ENCODE assay signal across 31 cellular contexts in genomic region chr2:121010998-121011397, GRCh38.
DNase-seq lines count a peak whose midpoint lies in the region; ATAC-seq, FAIRE-seq and TF ChIP-seq lines count a peak whose summit lies in the region.
"Had no signal": no experiment of that assay in that cellular context is flagged by ENCODE, and none has a peak within 500 bp of the region (broad histone marks: within the 10 kb centered on the region; RNA-seq: fewer than 3 reads in every experiment).

No MANE protein-coding gene starts in this region.

- TF ChIP-seq CTCF in A549 (IDR thresholded peaks at IDR 0.05) = no peak
- no peak for TF ChIP-seq CTCF in HEK293 (tag by site-specific recombination; IDR thresholded peaks at IDR 0.05)

- H3K9me3 ChIP-seq in A549 (peaks cover 53% of the 10 kb centered on the region), HEK293 (ENCODE audit: control insufficient read depth, insufficient read depth, low read depth, low read length) (no peaks in the 10 kb centered on the region)
- H3K9me3 ChIP-seq: BE2C had no signal

- no peaks in the 10 kb centered on the region for H3K36me3 Mint-ChIP-seq in activated CD4-positive, alpha-beta memory T cell treated with anti-CD3 and anti-CD28 coated beads, Interleukin-2, amount 10 ng/mL, durations not matched to agents 7 days and 5 days (ENCODE audit: low read depth)
- H3K36me3 Mint-ChIP-seq: CD14-positive monocyte; CD4-positive, alpha-beta memory T cell; CD4-positive, CD25-positive, alpha-beta regulatory T cell; CD8-positive, alpha-beta memory T cell; CD8-positive, alpha-beta T cell had no signal

- no peak for TF ChIP-seq EP300 in A549 (IDR thresholded peaks at IDR 0.05)

- H3K27ac ChIP-seq in A549 = no peak overlapping the region
- no peak overlapping the region for H3K27ac ChIP-seq in HEK293 (ENCODE audit: extremely low read depth, low read depth, low read length)
- H3K27ac ChIP-seq: 22Rv1; BLaER1; BLaER1 treated with 17β-estradiol and CSF1 and Interleukin-3, amounts not matched to agents 10 nM and 100 nM; C4-2B had no signal

- FAIRE-seq in A549 (lab: Jason Lieb, UNC) = peak; percentile 56
- FAIRE-seq: D721Med had no signal

- no peak for ATAC-seq in A549
- ATAC-seq: CD8-positive, alpha-beta T cell had no signal

- H3K27me3 Mint-ChIP-seq in activated CD4-positive, alpha-beta memory T cell treated with anti-CD3 and anti-CD28 coated beads, Interleukin-2, amount 10 ng/mL, durations not matched to agents 7 days and 5 days = peaks cover 11% of the 10 kb centered on the region
- H3K27me3 Mint-ChIP-seq: CD4-positive, CD25-positive, alpha-beta regulatory T cell had no signal

- no peak overlapping the region for H3K4me3 Mint-ChIP-seq in activated CD4-positive, alpha-beta memory T cell treated with anti-CD3 and anti-CD28 coated beads, Interleukin-2, amount 10 ng/mL, durations not matched to agents 7 days and 5 days
- H3K4me3 Mint-ChIP-seq: B cell; CD14-positive monocyte; CD4-positive, alpha-beta memory T cell; CD4-positive, alpha-beta T cell; CD4-positive, CD25-positive, alpha-beta regulatory T cell; CD8-positive, alpha-beta memory T cell; CD8-positive, alpha-beta T cell had no signal

- H3K36me3 ChIP-seq in HEK293 (ENCODE audit: control insufficient read depth in 2 of 2, insufficient read depth in 1 of 2, low read length in 2 of 2) = no peaks in the 10 kb centered on the region
- H3K36me3 ChIP-seq: BE2C; BLaER1; BLaER1 treated with 17β-estradiol and CSF1 and Interleukin-3, amounts not matched to agents 10 nM and 100 nM had no signal

- no peak for DNase-seq in A549 (ENCODE audit: low read depth in 1 of 2, low spot score in 1 of 2)
- no peak for DNase-seq in activated CD4-positive, alpha-beta memory T cell treated with anti-CD3 and anti-CD28 coated beads, Interleukin-2, amount 10 ng/mL, durations not matched to agents 7 days and 5 days
- DNase-seq in activated effector memory CD4-positive, alpha-beta T cell treated with anti-CD3 and anti-CD28 coated beads, Interleukin-2, amount 50 U/mL, for 16 hours = no peak
- DNase-seq: 8988T; ACHN; AML-193; BE2C; C1 segment of cervical spinal cord; Caco-2; Calu3; CD4-positive, alpha-beta memory T cell; CD4-positive, alpha-beta T cell; CD4-positive, CD25-positive, alpha-beta regulatory T cell; CD8-positive, alpha-beta memory T cell; CD8-positive, alpha-beta T cell; COR-L47; DMS 273 treated with DMSO at 0.1 percent for 48 hours; DMS153; DMS53; DMS79; DMS79 treated with DMSO at 0.1 percent for 48 hours; DND-41; EL had no signal

- no peak for TF ChIP-seq RAD21 in A549 (conservative IDR thresholded peaks at IDR 0.05 in 1 of 2, IDR thresholded peaks at IDR 0.05 in 1 of 2)

- no peaks in the 10 kb centered on the region for H3K4me1 Mint-ChIP-seq in activated CD4-positive, alpha-beta memory T cell treated with anti-CD3 and anti-CD28 coated beads, Interleukin-2, amount 10 ng/mL, durations not matched to agents 7 days and 5 days
- H3K4me1 Mint-ChIP-seq: B cell; CD14-positive monocyte; CD4-positive, alpha-beta memory T cell; CD4-positive, CD25-positive, alpha-beta regulatory T cell; CD8-positive, alpha-beta memory T cell had no signal

- POLR2A ChIA-PET in A549 (lab: Yijun Ruan, JAX) (no interaction called here), HEK293 (lab: Yijun Ruan, JAX) (no interaction called here)
- POLR2A ChIA-PET in activated CD4-positive, alpha-beta memory T cell treated with anti-CD3 and anti-CD28 coated beads, Interleukin-2, amount 10 ng/mL, durations not matched to agents 7 days and 5 days (lab: Charles Lee) = no interaction called here

- no peaks in the 10 kb centered on the region for H3K9me3 Mint-ChIP-seq in activated CD4-positive, alpha-beta memory T cell treated with anti-CD3 and anti-CD28 coated beads, Interleukin-2, amount 10 ng/mL, durations not matched to agents 7 days and 5 days

- CTCF ChIA-PET in A549 (lab: Yijun Ruan, JAX) = no interaction called here
- CTCF ChIA-PET in HEK293 (lab: Yijun Ruan, JAX) = interaction anchor here (0.6 to 1.9 kb wide), 5 partner anchors 9 to 315 kb away, joined by 3 to 8 read pairs (median 3); no protein-coding TSS in a partner anchor
- CTCF ChIA-PET in activated CD4-positive, alpha-beta memory T cell treated with anti-CD3 and anti-CD28 coated beads, Interleukin-2, amount 10 ng/mL, durations not matched to agents 7 days and 5 days (lab: Charles Lee) = no interaction called here

- TF ChIP-seq POLR2A in A549 (IDR thresholded peaks at IDR 0.05; ENCODE audit: low read length) = no peak

- H3K4me3 ChIP-seq in A549 (no peak overlapping the region), HEK293 (ENCODE audit: low read depth, low read length) (no peak overlapping the region)
- H3K4me3 ChIP-seq: BLaER1; BLaER1 treated with 17β-estradiol and CSF1 and Interleukin-3, amounts not matched to agents 10 nM and 100 nM had no signal

- no peak overlapping the region for H3K27ac Mint-ChIP-seq in activated CD4-positive, alpha-beta memory T cell treated with anti-CD3 and anti-CD28 coated beads, Interleukin-2, amount 10 ng/mL, durations not matched to agents 7 days and 5 days
- H3K27ac Mint-ChIP-seq: B cell; CD14-positive monocyte; CD4-positive, alpha-beta memory T cell; CD4-positive, alpha-beta T cell; CD4-positive, CD25-positive, alpha-beta regulatory T cell; CD8-positive, alpha-beta memory T cell; CD8-positive, alpha-beta T cell had no signal

- no peak overlapping the region for H3K4me2 ChIP-seq in A549
- H3K4me2 ChIP-seq: BLaER1; BLaER1 treated with 17β-estradiol and CSF1 and Interleukin-3, amounts not matched to agents 10 nM and 100 nM had no signal

- no peaks in the 10 kb centered on the region for H3K4me1 ChIP-seq in A549
- peaks cover 5% of the 10 kb centered on the region for H3K4me1 ChIP-seq in HEK293 (ENCODE audit: control insufficient read depth, insufficient read depth, low read length)
- H3K4me1 ChIP-seq: BE2C, BLaER1, Caco-2 had no signal

TF ChIP-seq in A549, 52 proteins besides CTCF, POLR2A, EP300 and RAD21:
- TF ChIP-seq SREBF2 (IDR thresholded peaks at IDR 0.05) (no peak), MAX (IDR thresholded peaks at IDR 0.05) (no peak)
TF ChIP-seq in A549: peak in this region for 0.

TF ChIP-seq in HEK293, 187 proteins besides CTCF, POLR2A, EP300 and RAD21:
- peak; percentile 99 for TF ChIP-seq ZNF558 (tag by site-specific recombination; IDR thresholded peaks at IDR 0.05)
- TF ChIP-seq, protein P1, sequence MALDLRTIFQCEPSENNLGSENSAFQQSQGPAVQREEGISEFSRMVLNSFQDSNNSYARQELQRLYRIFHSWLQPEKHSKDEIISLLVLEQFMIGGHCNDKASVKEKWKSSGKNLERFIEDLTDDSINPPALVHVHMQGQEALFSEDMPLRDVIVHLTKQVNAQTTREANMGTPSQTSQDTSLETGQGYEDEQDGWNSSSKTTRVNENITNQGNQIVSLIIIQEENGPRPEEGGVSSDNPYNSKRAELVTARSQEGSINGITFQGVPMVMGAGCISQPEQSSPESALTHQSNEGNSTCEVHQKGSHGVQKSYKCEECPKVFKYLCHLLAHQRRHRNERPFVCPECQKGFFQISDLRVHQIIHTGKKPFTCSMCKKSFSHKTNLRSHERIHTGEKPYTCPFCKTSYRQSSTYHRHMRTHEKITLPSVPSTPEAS (tag by site-specific recombination; IDR thresholded peaks at IDR 0.05) = no peak
